In genomic region chr17:81470944-81471803, GRCh38 we compare ENCODE assay signal across 1 cellular context.
TF ChIP-seq lines count a peak whose summit lies in the region.

No MANE protein-coding gene starts in this region.

TF ChIP-seq in SK-N-SH treated with all-trans-retinoic acid at 6 μM for 48 hours, 23 proteins besides CTCF, POLR2A, EP300 and RAD21 (continued from another document):
- TF ChIP-seq TSHZ2 (CRISPR knock-in tag; IDR thresholded peaks at IDR 0.05) (no peak), TOX (CRISPR knock-in tag; IDR thresholded peaks at IDR 0.05; ENCODE audit: borderline replicate concordance) (no peak), ZC3H10 (CRISPR knock-in tag; IDR thresholded peaks at IDR 0.05) (no peak), ESRRG (CRISPR knock-in tag; IDR thresholded peaks at IDR 0.05) (no peak), CSRNP3 (CRISPR knock-in tag; IDR thresholded peaks at IDR 0.05) (no peak)
